In the genomic region with DNA sequence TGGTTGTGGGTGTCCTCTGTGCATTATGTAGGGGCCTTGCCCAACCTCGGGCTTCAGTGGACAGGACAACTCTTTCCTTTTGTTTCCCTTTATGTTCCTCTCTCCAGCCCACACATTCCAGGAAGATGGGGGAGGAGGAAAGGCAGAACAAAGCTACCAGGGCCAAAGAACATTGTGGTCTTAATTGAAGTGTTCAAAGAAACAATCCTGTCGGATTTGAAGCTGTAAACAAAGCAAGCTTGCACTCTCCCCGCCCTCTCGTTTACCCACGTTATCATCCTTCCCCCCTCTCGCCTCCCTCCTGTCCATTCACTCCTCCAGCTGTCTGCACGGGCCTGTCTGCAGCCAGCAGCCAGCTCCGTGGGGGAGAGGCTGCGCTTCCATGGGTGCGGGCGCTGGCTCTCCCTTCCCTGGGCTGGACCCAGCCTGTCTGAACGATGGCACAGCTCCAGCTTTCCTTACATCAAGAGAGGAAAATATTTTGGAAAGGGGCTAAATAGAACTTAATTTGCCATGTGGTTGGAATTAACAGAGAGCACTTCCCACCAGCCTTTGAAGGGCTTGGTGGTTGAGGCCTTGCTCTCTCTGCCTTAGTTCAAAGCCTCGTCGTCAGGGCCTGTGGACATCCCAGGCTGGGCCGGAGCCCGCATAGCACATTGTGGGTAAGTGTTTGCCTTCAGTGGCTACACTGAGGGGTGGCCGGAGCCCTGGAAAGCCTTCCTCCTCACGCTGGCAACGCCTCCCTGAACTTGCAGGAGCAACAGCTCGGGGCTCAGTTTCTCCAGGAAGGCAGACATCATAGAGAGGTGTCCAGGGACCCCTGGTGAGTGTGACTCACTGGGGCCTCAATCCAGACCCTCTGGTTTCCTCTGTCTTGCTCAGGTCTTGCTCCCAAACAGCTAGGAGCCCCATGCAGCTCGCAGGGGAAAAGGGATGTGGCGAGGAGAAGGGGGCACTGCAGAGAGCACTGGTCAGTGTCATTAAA, we compare ENCODE assay signal across 10 cellular contexts.
DNase-seq lines count a peak whose midpoint lies in the region; ATAC-seq and TF ChIP-seq lines count a peak whose summit lies in the region.
"Had no signal": no experiment of that assay in that cellular context is flagged by ENCODE, and none has a peak within 500 bp of the region (broad histone marks: within the 10 kb centered on the region; RNA-seq: fewer than 3 reads in every experiment).

No MANE protein-coding gene starts in this region.

- TF ChIP-seq POLR2A in vagina (IDR thresholded peaks at IDR 0.05): no peak

- DNase-seq in activated CD4-positive, CD25-positive, alpha-beta regulatory T cell treated with anti-CD3 and anti-CD28 coated beads, Interleukin-2, amount 50 U/mL, for 72 hours: peak; percentile 18
- peak; percentile 34 for DNase-seq in epidermal melanocyte (ENCODE audit: insufficient read length, low spot score)
- DNase-seq in vagina (ENCODE audit: extremely low spot score in 2 of 2): peak in 1 of 2 donors; percentile 98
- no peak for DNase-seq in UCSD-AML1 (lab: John Stamatoyannopoulos, UW; ENCODE audit: unreplicated experiment)
- DNase-seq in activated CD4-positive, alpha-beta T cell treated with anti-CD3 and anti-CD28 coated beads, Interleukin-2, amount 50 U/mL, for 4 hours: no peak
- DNase-seq: activated CD4-positive, alpha-beta T cell treated with anti-CD3 and anti-CD28 coated beads for 48 hours had no signal

- H3K36me3 ChIP-seq in mesodermal cell (ENCODE audit: control insufficient read depth, insufficient read depth, low read length) (no peaks in the 10 kb centered on the region), vagina (no peaks in the 10 kb centered on the region)
- H3K36me3 ChIP-seq: BLaER1 treated with 17β-estradiol and CSF1 and Interleukin-3, amounts not matched to agents 10 nM and 100 nM had no signal

- peak in 1 of 3 experiments; percentile 4 for TF ChIP-seq CTCF in vagina (IDR thresholded peaks at IDR 0.05)

- H3K4me3 ChIP-seq in mesodermal cell (ENCODE audit: extremely low read depth, insufficient read depth, low read length, poor library complexity, severe bottlenecking) (no peak overlapping the region), vagina (no peak overlapping the region)
- H3K4me3 ChIP-seq: BLaER1 treated with 17β-estradiol and CSF1 and Interleukin-3, amounts not matched to agents 10 nM and 100 nM had no signal

- WGBS in mesodermal cell (ENCODE audit: insufficient coverage in 2 of 2), 2 experiments: 54 to 67% methylated on average over 13 to 20 of the region's 22 CpGs

- intact Hi-C loops in vagina (cut with DNase I): no loop called here

- no peaks in the 10 kb centered on the region for H3K9me3 ChIP-seq in mesodermal cell (ENCODE audit: control insufficient read depth, low read length)
- no peaks in the 10 kb centered on the region for H3K9me3 ChIP-seq in vagina
- H3K9me3 ChIP-seq: BLaER1 treated with 17β-estradiol and CSF1 and Interleukin-3, amounts not matched to agents 10 nM and 100 nM had no signal

- H3K27me3 ChIP-seq in vagina: no peaks in the 10 kb centered on the region

- no peak for ATAC-seq in activated CD4-positive, CD25-positive, alpha-beta regulatory T cell treated with anti-CD3 and anti-CD28 coated beads, Interleukin-2, amount 50 U/mL, for 24 hours
- no peak for ATAC-seq in HG02981 (IDR thresholded peaks at IDR 0.05; ENCODE audit: unreplicated experiment)

- H3K4me1 ChIP-seq in mesodermal cell (ENCODE audit: control insufficient read depth, insufficient read depth, low read length, poor library complexity, severe bottlenecking) (peaks cover 44% of the 10 kb centered on the region), vagina (peaks cover 73% of the 10 kb centered on the region)

- H3K27ac ChIP-seq in mesodermal cell (ENCODE audit: low read depth, low read length, severe bottlenecking) (peak overlapping the region; percentile 55), vagina (peak overlapping the region; percentile 74)
- H3K27ac ChIP-seq: BLaER1 treated with 17β-estradiol and CSF1 and Interleukin-3, amounts not matched to agents 10 nM and 100 nM had no signal

Comparison
In these comparisons a context has a peak if more than half of its experiments do, and no peak if none do; other contexts are left out.
1. DNase-seq: peak in activated CD4-positive, CD25-positive, alpha-beta regulatory T cell treated with anti-CD3 and anti-CD28 coated beads, Interleukin-2, amount 50 U/mL, for 72 hours (single experiment) and epidermal melanocyte (single experiment); none in UCSD-AML1 (single experiment) and activated CD4-positive, alpha-beta T cell treated with anti-CD3 and anti-CD28 coated beads, Interleukin-2, amount 50 U/mL, for 4 hours (0 of 2).